ENCODE assay signal across 35 cellular contexts in genomic region chr1:4971666-4972065, GRCh38.
"Had no signal": no experiment of that assay in that cellular context is flagged by ENCODE, and none has a peak within 500 bp of the region (broad histone marks: within the 10 kb centered on the region; RNA-seq: fewer than 3 reads in every experiment).

No MANE protein-coding gene starts in this region.

- H3K27ac Mint-ChIP-seq: activated CD4-positive, alpha-beta T cell treated with anti-CD3 and anti-CD28 coated beads for 36 hours; activated CD4-positive, alpha-beta T cell treated with anti-CD3 and anti-CD28 coated beads, Interleukin-2, amount 10 ng/mL, durations not matched to agents 7 days and 5 days; activated CD8-positive, alpha-beta T cell treated with anti-CD3 and anti-CD28 coated beads, Interleukin-2, amount 10 ng/mL, durations not matched to agents 7 days and 5 days; activated naive CD4-positive, alpha-beta T cell treated with anti-CD3 and anti-CD28 coated beads for 36 hours; activated naive CD4-positive, alpha-beta T cell treated with anti-CD3 and anti-CD28 coated beads, Interleukin-2, amount 50 U/mL, for 72 hours; activated T-cell treated with anti-CD3 and anti-CD28 coated beads, Interleukin-2, amount 50 U/mL, for 72 hours; activated T-helper 17 cell treated with anti-CD3 and anti-CD28 coated beads, Interleukin-2, amount 50 U/mL, for 72 hours; T-helper 1 cell treated with Interleukin-12 subunit alpha and Interleukin-12 subunit beta and Interleukin-4 antibody, amounts not matched to agents 30 μg/mL and 1 μg/mL, for 36 hours; T-helper 2 cell treated with Interferon-gamma antibody and Interleukin-4, amounts not matched to agents 5 μg/mL and 100 μg/mL, for 36 hours had no signal

- H3K4me1 Mint-ChIP-seq: activated CD4-positive, alpha-beta T cell treated with anti-CD3 and anti-CD28 coated beads for 36 hours; activated CD4-positive, alpha-beta T cell treated with anti-CD3 and anti-CD28 coated beads, Interleukin-2, amount 10 ng/mL, durations not matched to agents 7 days and 5 days; activated T-helper 17 cell treated with anti-CD3 and anti-CD28 coated beads, Interleukin-2, amount 50 U/mL, for 72 hours had no signal

- H3K4me1 ChIP-seq: adrenal gland, body of pancreas, breast epithelium, Peyer's patch, SJSA1 had no signal

- H3K36me3 Mint-ChIP-seq: activated naive CD4-positive, alpha-beta T cell treated with anti-CD3 and anti-CD28 coated beads, Interleukin-2, amount 50 U/mL, for 72 hours had no signal

- H3K36me3 ChIP-seq: adrenal gland, breast epithelium, MG63, Peyer's patch, SJSA1 had no signal

- FAIRE-seq: astrocyte, TTC549 had no signal

- ATAC-seq: activated CD4-positive, alpha-beta T cell treated with anti-CD3 and anti-CD28 coated beads for 36 hours; activated CD8-positive, alpha-beta T cell treated with anti-CD3 and anti-CD28 coated beads, Interleukin-2, amount 10 ng/mL, durations not matched to agents 7 days and 5 days; activated naive CD4-positive, alpha-beta T cell treated with anti-CD3 and anti-CD28 coated beads, Interleukin-2, amount 50 U/mL, for 72 hours; activated T-cell treated with anti-CD3 and anti-CD28 coated beads, Interleukin-2, amount 50 U/mL, for 72 hours; activated T-helper 17 cell treated with anti-CD3 and anti-CD28 coated beads, Interleukin-2, amount 50 U/mL, for 72 hours; body of pancreas; PC-3 had no signal

- H3K4me3 ChIP-seq: adrenal gland, body of pancreas, breast epithelium, MG63, Peyer's patch, SJSA1 had no signal

- DNase-seq: activated CD4-positive, alpha-beta T cell treated with anti-CD3 and anti-CD28 coated beads for 36 hours; activated CD4-positive, alpha-beta T cell treated with anti-CD3 and anti-CD28 coated beads, Interleukin-2, amount 10 ng/mL, durations not matched to agents 7 days and 5 days; activated CD4-positive, alpha-beta T cell treated with anti-CD3 and anti-CD28 coated beads, Interleukin-2, amount 50 U/mL, for 48 hours; activated CD8-positive, alpha-beta memory T cell treated with anti-CD3 and anti-CD28 coated beads, Interleukin-2, amount 50 U/mL, for 4 hours; activated CD8-positive, alpha-beta T cell treated with anti-CD3 and anti-CD28 coated beads, Interleukin-2, amount 10 ng/mL, durations not matched to agents 7 days and 5 days; activated gamma-delta T cell treated with Interleukin-2 at 50 U/mL for 16 hours; activated naive CD4-positive, alpha-beta T cell treated with anti-CD3 and anti-CD28 coated beads for 36 hours; activated T-cell treated with anti-CD3 and anti-CD28 coated beads, Interleukin-2, amount 50 U/mL, for 72 hours; body of pancreas; Kasumi-1; KG1; MG63; NCI-H1048; NCI-H1105 treated with DMSO at 0.1 percent for 48 hours; NCI-H1436; NCI-H1694; NCI-H1930; NCI-H2081 treated with DMSO at 0.1 percent for 48 hours; NCI-H345; NCI-H524 treated with DMSO at 0.1 percent for 48 hours; NK-92 treated with Interleukin-12 subunit alpha and Interleukin-12 subunit beta, amount 100 ng/mL, for 24 hours; PC-3; Peyer's patch; RPMI8226; SHP77 treated with DMSO at 0.1 percent for 48 hours; SK-N-SH had no signal

- H3K4me3 Mint-ChIP-seq: activated CD4-positive, alpha-beta T cell treated with anti-CD3 and anti-CD28 coated beads for 36 hours; activated CD4-positive, alpha-beta T cell treated with anti-CD3 and anti-CD28 coated beads, Interleukin-2, amount 10 ng/mL, durations not matched to agents 7 days and 5 days; activated CD8-positive, alpha-beta T cell treated with anti-CD3 and anti-CD28 coated beads, Interleukin-2, amount 10 ng/mL, durations not matched to agents 7 days and 5 days; activated naive CD4-positive, alpha-beta T cell treated with anti-CD3 and anti-CD28 coated beads for 36 hours; activated T-cell treated with anti-CD3 and anti-CD28 coated beads, Interleukin-2, amount 50 U/mL, for 72 hours; activated T-helper 17 cell treated with anti-CD3 and anti-CD28 coated beads, Interleukin-2, amount 50 U/mL, for 72 hours; T-helper 1 cell treated with Interleukin-12 subunit alpha and Interleukin-12 subunit beta and Interleukin-4 antibody, amounts not matched to agents 30 μg/mL and 1 μg/mL, for 36 hours; T-helper 2 cell treated with Interferon-gamma antibody and Interleukin-4, amounts not matched to agents 5 μg/mL and 100 μg/mL, for 36 hours had no signal

- H3K4me2 ChIP-seq: SK-N-SH had no signal

- H3K27me3 Mint-ChIP-seq: activated CD4-positive, alpha-beta T cell treated with anti-CD3 and anti-CD28 coated beads, Interleukin-2, amount 10 ng/mL, durations not matched to agents 7 days and 5 days had no signal

- H3K27ac ChIP-seq: adrenal gland, body of pancreas, breast epithelium, Peyer's patch, SJSA1 had no signal

- H3K9me3 Mint-ChIP-seq: activated CD4-positive, alpha-beta T cell treated with anti-CD3 and anti-CD28 coated beads, Interleukin-2, amount 10 ng/mL, durations not matched to agents 7 days and 5 days; activated naive CD4-positive, alpha-beta T cell treated with anti-CD3 and anti-CD28 coated beads, Interleukin-2, amount 50 U/mL, for 72 hours; activated T-cell treated with anti-CD3 and anti-CD28 coated beads, Interleukin-2, amount 50 U/mL, for 72 hours; activated T-helper 17 cell treated with anti-CD3 and anti-CD28 coated beads, Interleukin-2, amount 50 U/mL, for 72 hours; T-helper 1 cell treated with Interleukin-12 subunit alpha and Interleukin-12 subunit beta and Interleukin-4 antibody, amounts not matched to agents 30 μg/mL and 1 μg/mL, for 36 hours; T-helper 2 cell treated with Interferon-gamma antibody and Interleukin-4, amounts not matched to agents 5 μg/mL and 100 μg/mL, for 36 hours had no signal

- H3K9ac ChIP-seq: SK-N-SH had no signal

- H3K9me3 ChIP-seq: adrenal gland, body of pancreas, breast epithelium, MG63, Peyer's patch, SK-N-SH had no signal

- H3K27me3 ChIP-seq: adrenal gland, body of pancreas, MG63, Peyer's patch, SJSA1 had no signal
